Comparison of ENCODE assay signal across 14 cellular contexts in the genomic region with DNA sequence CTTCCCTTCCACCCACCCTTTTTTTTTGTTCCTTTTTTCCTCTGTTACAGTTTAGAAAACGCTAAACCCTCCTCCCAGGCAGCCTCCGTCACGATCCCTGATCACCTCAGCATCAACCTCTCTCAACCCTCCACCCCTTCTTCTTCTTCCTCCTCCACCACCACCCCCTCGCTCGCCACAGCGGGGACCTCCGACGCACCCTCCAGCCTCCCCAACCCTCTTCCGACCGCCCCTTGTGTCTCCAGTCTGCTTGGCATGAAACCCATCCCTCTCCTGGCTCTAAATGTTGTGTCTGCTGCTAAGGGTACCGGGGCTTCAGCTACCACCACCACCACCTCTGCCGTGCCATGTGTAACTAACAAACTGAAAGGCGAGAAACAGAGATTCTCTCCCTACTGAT. TPM values are rescaled to one million over a fixed set of nuclear protein-coding genes. Genes with fewer than 3 reads are reported as not detected.
DNase-seq lines count a peak whose midpoint lies in the region; ATAC-seq and TF ChIP-seq lines count a peak whose summit lies in the region.
"Had no signal": no experiment of that assay in that cellular context is flagged by ENCODE, and none has a peak within 500 bp of the region (broad histone marks: within the 10 kb centered on the region; RNA-seq: fewer than 3 reads in every experiment).

No MANE protein-coding gene starts in this region.

- no peaks in the 10 kb centered on the region for H3K27me3 Mint-ChIP-seq in MCF 10A (ENCODE audit: insufficient read depth, unreplicated experiment)
- no peaks in the 10 kb centered on the region for H3K27me3 Mint-ChIP-seq in activated T-helper 1 cell treated with anti-CD3 and anti-CD28 coated beads, Interleukin-12 subunit alpha, Interleukin-12 subunit beta, Interleukin-2, Interleukin-4 antibody, amounts not matched to agents 30 ng/mL and 10 ng/mL and 1 ng/mL, durations not matched to agents 14 hours and 24 hours and 36 hours (ENCODE audit: insufficient read depth)

- DNase-seq in breast epithelium (ENCODE audit: low spot score in 2 of 2), result no peak
- DNase-seq in MCF 10A (ENCODE audit: unreplicated experiment), result no peak
- DNase-seq in activated T-helper 1 cell treated with anti-CD3 and anti-CD28 coated beads, Interleukin-12 subunit alpha, Interleukin-12 subunit beta, Interleukin-2, Interleukin-4 antibody, amounts not matched to agents 30 ng/mL and 10 ng/mL and 1 ng/mL, durations not matched to agents 14 hours and 24 hours and 36 hours (ENCODE audit: low spot score), result no peak
- no peak for DNase-seq in hepatocyte (ENCODE audit: low spot score)
- DNase-seq in uterus, result no peak
- DNase-seq in stimulated activated CD4-positive, alpha-beta T cell treated with anti-CD3 and anti-CD28 coated beads, Interleukin-1b, Interleukin-23, amount 100 ng/mL, for 48 hours, result no peak
- DNase-seq in SIG-M5 treated with dmso at 0.1 percent for 504 hours (lab: John Stamatoyannopoulos, UW; ENCODE audit: unreplicated experiment), result no peak
- DNase-seq: NCI-H2227 treated with DMSO at 0.1 percent for 48 hours, OCI-M1, sigmoid colon had no signal

- no peak for ATAC-seq in GM21576 (IDR thresholded peaks at IDR 0.05; ENCODE audit: unreplicated experiment)

- peaks cover 21% of the 10 kb centered on the region for H3K4me1 Mint-ChIP-seq in MCF 10A (ENCODE audit: insufficient read depth, unreplicated experiment)
- H3K4me1 Mint-ChIP-seq in activated T-helper 1 cell treated with anti-CD3 and anti-CD28 coated beads, Interleukin-12 subunit alpha, Interleukin-12 subunit beta, Interleukin-2, Interleukin-4 antibody, amounts not matched to agents 30 ng/mL and 10 ng/mL and 1 ng/mL, durations not matched to agents 14 hours and 24 hours and 36 hours (ENCODE audit: low read depth), result peaks cover 32% of the 10 kb centered on the region

- H3K9me3 Mint-ChIP-seq in MCF 10A (ENCODE audit: unreplicated experiment), result no peaks in the 10 kb centered on the region
- H3K9me3 Mint-ChIP-seq in activated T-helper 1 cell treated with anti-CD3 and anti-CD28 coated beads, Interleukin-12 subunit alpha, Interleukin-12 subunit beta, Interleukin-2, Interleukin-4 antibody, amounts not matched to agents 30 ng/mL and 10 ng/mL and 1 ng/mL, durations not matched to agents 14 hours and 24 hours and 36 hours, result no peaks in the 10 kb centered on the region

- TF ChIP-seq POLR2A in breast epithelium (IDR thresholded peaks at IDR 0.05) (no peak), uterus (IDR thresholded peaks at IDR 0.05) (no peak)

- H3K4me3 Mint-ChIP-seq in MCF 10A (ENCODE audit: unreplicated experiment), result no peak overlapping the region
- H3K4me3 Mint-ChIP-seq in activated T-helper 1 cell treated with anti-CD3 and anti-CD28 coated beads, Interleukin-12 subunit alpha, Interleukin-12 subunit beta, Interleukin-2, Interleukin-4 antibody, amounts not matched to agents 30 ng/mL and 10 ng/mL and 1 ng/mL, durations not matched to agents 14 hours and 24 hours and 36 hours, result peak overlapping the region; percentile 29

- no peaks in the 10 kb centered on the region for H3K9me2 ChIP-seq in hepatocyte (replicated peaks; ENCODE audit: insufficient read depth)

- intact Hi-C loops in breast epithelium (cut with DNase I; ENCODE audit: low total_unique reads) (no loop called here), MCF 10A (cut with micrococcal nuclease) (no loop called here), uterus (cut with DNase I; ENCODE audit: low total_unique reads) (no loop called here)
- intact Hi-C loops in activated T-helper 1 cell treated with anti-CD3 and anti-CD28 coated beads, Interleukin-12 subunit alpha, Interleukin-12 subunit beta, Interleukin-2, Interleukin-4 antibody, amounts not matched to agents 30 ng/mL and 10 ng/mL and 1 ng/mL, durations not matched to agents 14 hours and 24 hours and 36 hours (cut with micrococcal nuclease), result no loop called here

- no peaks in the 10 kb centered on the region for H3K9me3 ChIP-seq in breast epithelium
- no peaks in the 10 kb centered on the region for H3K9me3 ChIP-seq in hepatocyte (ENCODE audit: low read depth)
- no peaks in the 10 kb centered on the region for H3K9me3 ChIP-seq in uterus
- H3K9me3 ChIP-seq: sigmoid colon, vagina had no signal

- H4K20me1 ChIP-seq in hepatocyte (ENCODE audit: insufficient read depth, poor library complexity, severe bottlenecking), result peaks cover 96% of the 10 kb centered on the region

- peak overlapping the region; percentile 50 to 73 for H3K27ac ChIP-seq in breast epithelium
- H3K27ac ChIP-seq in hepatocyte, result peak overlapping the region; percentile 57
- H3K27ac ChIP-seq in uterus, result peak overlapping the region; percentile 9 to 57
- H3K27ac ChIP-seq: vagina had no signal

- BruUV-seq in MCF 10A (replicated peaks; lab: Mats Ljungman, UMichigan), result no TSS peak

- H3K4me1 ChIP-seq in breast epithelium, result peaks cover 0 to 5% of the 10 kb centered on the region in 2 donors
- peaks cover 10% of the 10 kb centered on the region for H3K4me1 ChIP-seq in hepatocyte (ENCODE audit: insufficient read depth)
- H3K4me1 ChIP-seq in uterus, result peaks cover 5 to 15% of the 10 kb centered on the region in 2 donors

- no peaks in the 10 kb centered on the region for H3K27me3 ChIP-seq in breast epithelium
- H3K27me3 ChIP-seq in hepatocyte, result no peaks in the 10 kb centered on the region
- H3K27me3 ChIP-seq in uterus, result no peaks in the 10 kb centered on the region
- H3K27me3 ChIP-seq: sigmoid colon, vagina had no signal

- H3K79me2 ChIP-seq in hepatocyte, result peaks cover 86% of the 10 kb centered on the region

- no peak overlapping the region for H2AFZ ChIP-seq in hepatocyte

- CTCF ChIA-PET in MCF 10A (lab: Yijun Ruan, JAX), result interaction anchor here (0.5 to 3.4 kb wide), 7 partner anchors 34 to 590 kb away, joined by 3 to 23 read pairs (median 5); partner anchors contain the start of genes AAAS and NPFF

- H3K4me3 ChIP-seq in breast epithelium (peak overlapping the region in 1 of 3 donors; percentile 29), hepatocyte (no peak overlapping the region), uterus (no peak overlapping the region)
- H3K4me3 ChIP-seq: sigmoid colon, vagina had no signal

- no peak overlapping the region for H3K27ac Mint-ChIP-seq in MCF 10A (ENCODE audit: low read depth, unreplicated experiment)
- peak overlapping the region; percentile 84 for H3K27ac Mint-ChIP-seq in activated T-helper 1 cell treated with anti-CD3 and anti-CD28 coated beads, Interleukin-12 subunit alpha, Interleukin-12 subunit beta, Interleukin-2, Interleukin-4 antibody, amounts not matched to agents 30 ng/mL and 10 ng/mL and 1 ng/mL, durations not matched to agents 14 hours and 24 hours and 36 hours

- H3K4me2 ChIP-seq in hepatocyte, result peak overlapping the region; percentile 9

- 88% methylated on average over 10 of the region's 13 CpGs for WGBS in hepatocyte (ENCODE audit: low lambda C conversion rate, missing lambda C conversion rate)

- peaks cover 100% of the 10 kb centered on the region for H3K36me3 Mint-ChIP-seq in MCF 10A (ENCODE audit: insufficient read depth, unreplicated experiment)
- peaks cover 75% of the 10 kb centered on the region for H3K36me3 Mint-ChIP-seq in activated T-helper 1 cell treated with anti-CD3 and anti-CD28 coated beads, Interleukin-12 subunit alpha, Interleukin-12 subunit beta, Interleukin-2, Interleukin-4 antibody, amounts not matched to agents 30 ng/mL and 10 ng/mL and 1 ng/mL, durations not matched to agents 14 hours and 24 hours and 36 hours (ENCODE audit: low read depth)

- POLR2A ChIA-PET in MCF 10A (lab: Yijun Ruan, JAX), result interaction anchor here (1.0 to 3.6 kb wide), 7 partner anchors 11 to 95 kb away, joined by 3 to 25 read pairs (median 4); partner anchors contain the start of genes PRR13, SP1 and TARBP2

- H3K36me3 ChIP-seq in breast epithelium (peaks cover 7% of the 10 kb centered on the region), hepatocyte (replicated peaks; ENCODE audit: insufficient read depth, low read depth) (peaks cover 8% of the 10 kb centered on the region), uterus (no peaks in the 10 kb centered on the region)

- no peak for TF ChIP-seq CTCF in breast epithelium (IDR thresholded peaks at IDR 0.05)
- TF ChIP-seq CTCF in MCF 10A (IDR thresholded peaks at IDR 0.05; ENCODE audit: unreplicated experiment), result no peak
- no peak for TF ChIP-seq CTCF in hepatocyte (IDR thresholded peaks at IDR 0.05; ENCODE audit: poor library complexity)
- no peak for TF ChIP-seq CTCF in uterus (IDR thresholded peaks at IDR 0.05)

RNA-seq across cellular contexts. Expression of gene PCBP2, which starts 22.9 kb away (rescaled TPM):
- 100 to 1,000 TPM; 512 to 722 (median 529) TPM for total RNA-seq in breast epithelium
- 994 and 1,037 TPM in 2 replicates for total RNA-seq in MCF 10A (2022)
- 865 and 896 TPM in 2 replicates for total RNA-seq in activated T-helper 1 cell treated with anti-CD3 and anti-CD28 coated beads, Interleukin-12 subunit alpha, Interleukin-12 subunit beta, Interleukin-2, Interleukin-4 antibody, amounts not matched to agents 30 ng/mL and 10 ng/mL and 1 ng/mL, durations not matched to agents 14 hours and 24 hours and 36 hours
- 343 and 389 TPM in 2 replicates for total RNA-seq in hepatocyte
- polyA plus RNA-seq in hepatocyte, result 132 and 133 TPM in 2 replicates
- total RNA-seq in uterus, result 100 to 1,000 TPM; 364 to 929 (median 383) TPM

RNA-seq across cellular contexts. Expression of gene MAP3K12, which starts 24.4 kb away (rescaled TPM):
- 10 to 100 TPM; 16.4 to 28.8 (median 24.6) TPM for total RNA-seq in breast epithelium
- total RNA-seq in MCF 10A (2022), result 4.6 and 5.9 TPM in 2 replicates
- total RNA-seq in activated T-helper 1 cell treated with anti-CD3 and anti-CD28 coated beads, Interleukin-12 subunit alpha, Interleukin-12 subunit beta, Interleukin-2, Interleukin-4 antibody, amounts not matched to agents 30 ng/mL and 10 ng/mL and 1 ng/mL, durations not matched to agents 14 hours and 24 hours and 36 hours, result 15.7 and 18.4 TPM in 2 replicates
- 10.8 and 16.0 TPM in 2 replicates for total RNA-seq in hepatocyte
- 10.0 and 14.0 TPM in 2 replicates for polyA plus RNA-seq in hepatocyte
- total RNA-seq in uterus, result 10 to 100 TPM; 13.8 to 65.8 (median 34.7) TPM

RNA-seq across cellular contexts. Expression of gene TARBP2, which starts 26.3 kb away (rescaled TPM):
- total RNA-seq in breast epithelium (10 to 100 TPM; 24.8 to 45.1 (median 37.0) TPM), MCF 10A (2022) (26.4 and 27.8 TPM in 2 replicates), hepatocyte (39.1 and 54.6 TPM in 2 replicates), uterus (10 to 100 TPM in 3 of 4 donors, 1 to 10 TPM in 1; 6.7 to 33.2 (median 19.0) TPM)
- total RNA-seq in activated T-helper 1 cell treated with anti-CD3 and anti-CD28 coated beads, Interleukin-12 subunit alpha, Interleukin-12 subunit beta, Interleukin-2, Interleukin-4 antibody, amounts not matched to agents 30 ng/mL and 10 ng/mL and 1 ng/mL, durations not matched to agents 14 hours and 24 hours and 36 hours, result 47.7 and 48.2 TPM in 2 replicates
- polyA plus RNA-seq in hepatocyte, result 81.1 and 88.6 TPM in 2 replicates

RNA-seq across cellular contexts. Expression of gene NPFF, which starts 32.5 kb away (rescaled TPM):
- total RNA-seq in breast epithelium (under 1 TPM in 1 of 3 donors, not detected in 2; 0.98 TPM), MCF 10A (2022) (not detected in 2 replicates), hepatocyte (not detected in 2 replicates), uterus (not detected)
- total RNA-seq in activated T-helper 1 cell treated with anti-CD3 and anti-CD28 coated beads, Interleukin-12 subunit alpha, Interleukin-12 subunit beta, Interleukin-2, Interleukin-4 antibody, amounts not matched to agents 30 ng/mL and 10 ng/mL and 1 ng/mL, durations not matched to agents 14 hours and 24 hours and 36 hours, result 0.44 TPM in 1 of 2 replicates, not detected in the other
- polyA plus RNA-seq in hepatocyte, result 0.77 TPM in 1 of 2 replicates, not detected in the other
- total RNA-seq: M059J; sigmoid colon; T-helper 2 cell treated with Interferon-gamma antibody and Interleukin-4, amounts not matched to agents 100 ng/mL and 5 ng/mL, for 36 hours; vagina had no signal
- polyA plus RNA-seq: sigmoid colon had no signal

RNA-seq across cellular contexts. Expression of gene PRR13, which starts 33.3 kb away (rescaled TPM):
- total RNA-seq in breast epithelium (10 to 100 TPM; 57.1 to 65.1 (median 61.0) TPM), MCF 10A (2022) (147 and 173 TPM in 2 replicates), hepatocyte (135 and 150 TPM in 2 replicates), uterus (10 to 100 TPM in 3 of 4 donors, 1 to 10 TPM in 1; 2.6 to 88.2 (median 20.1) TPM)
- 206 and 219 TPM in 2 replicates for total RNA-seq in activated T-helper 1 cell treated with anti-CD3 and anti-CD28 coated beads, Interleukin-12 subunit alpha, Interleukin-12 subunit beta, Interleukin-2, Interleukin-4 antibody, amounts not matched to agents 30 ng/mL and 10 ng/mL and 1 ng/mL, durations not matched to agents 14 hours and 24 hours and 36 hours
- 457 and 458 TPM in 2 replicates for polyA plus RNA-seq in hepatocyte
